In the genomic region with DNA sequence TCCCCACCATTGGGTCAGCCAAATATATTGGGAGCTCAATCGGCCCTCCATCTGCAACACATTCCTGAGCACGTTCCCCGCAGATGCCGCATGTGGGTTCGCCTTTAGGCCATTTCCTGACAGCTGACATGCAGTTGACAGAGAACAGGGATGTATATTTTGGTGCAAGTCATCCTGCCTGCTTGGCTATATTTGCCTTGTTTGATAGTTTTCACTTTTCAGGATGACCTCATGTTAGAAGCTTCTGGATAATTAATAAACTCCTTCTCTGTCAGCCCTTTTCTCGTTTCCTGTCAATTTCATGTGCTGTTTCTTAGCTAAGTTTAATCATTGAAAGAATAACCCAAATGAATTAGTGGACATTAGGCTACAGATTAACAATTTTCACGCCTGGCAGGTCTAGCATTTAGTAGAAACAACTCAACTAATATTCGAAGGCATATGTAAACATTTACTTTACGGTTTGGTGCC, we compare ENCODE assay signal across 16 cellular contexts.
DNase-seq lines count a peak whose midpoint lies in the region; ATAC-seq and TF ChIP-seq lines count a peak whose summit lies in the region.
"Had no signal": no experiment of that assay in that cellular context is flagged by ENCODE, and none has a peak within 500 bp of the region (broad histone marks: within the 10 kb centered on the region; RNA-seq: fewer than 3 reads in every experiment).

No MANE protein-coding gene starts in this region.

- H4K91ac ChIP-seq in mesenchymal stem cell (ENCODE audit: low read length) = peak overlapping the region; percentile 68

- no peak overlapping the region for H3K18ac ChIP-seq in mesenchymal stem cell (ENCODE audit: low read depth in 1 of 2, low read length in 2 of 2)

- no peak overlapping the region for H2BK15ac ChIP-seq in mesenchymal stem cell (ENCODE audit: low read depth, poor library complexity, severe bottlenecking)

- CTCF ChIA-PET in mammary epithelial cell (lab: Charles Lee; ENCODE audit: low non-redundant PET) = no interaction called here

- no peak for ATAC-seq in aorta (ENCODE audit: low FRiP score)
- no peak for ATAC-seq in left cardiac atrium
- ATAC-seq: K562 had no signal

- H3K4me3 ChIP-seq in mammary epithelial cell (replicated peaks in 1 of 3; ENCODE audit: insufficient read depth in 1 of 3, low read depth in 2 of 3, low read length in 3 of 3) = no peak overlapping the region
- H3K4me3 ChIP-seq in breast epithelium = no peak overlapping the region
- H3K4me3 ChIP-seq in esophagus squamous epithelium = no peak overlapping the region
- H3K4me3 ChIP-seq in mesenchymal stem cell (ENCODE audit: insufficient read depth in 1 of 2, low read depth in 1 of 2, low read length in 2 of 2) = no peak overlapping the region
- H3K4me3 ChIP-seq in aorta (ENCODE audit: low read length in 2 of 2) = no peak overlapping the region
- H3K4me3 ChIP-seq: K562 had no signal

- H3K36me3 ChIP-seq in mammary epithelial cell (ENCODE audit: insufficient read depth, low read length) = no peaks in the 10 kb centered on the region
- no peaks in the 10 kb centered on the region for H3K36me3 ChIP-seq in breast epithelium
- H3K36me3 ChIP-seq in esophagus squamous epithelium = no peaks in the 10 kb centered on the region
- H3K36me3 ChIP-seq in mesenchymal stem cell (ENCODE audit: control insufficient read depth in 1 of 2, insufficient read depth in 2 of 2, low read depth in 1 of 2, low read length in 2 of 2) = no peaks in the 10 kb centered on the region
- H3K36me3 ChIP-seq in aorta (ENCODE audit: control insufficient read depth in 1 of 2, insufficient read depth in 2 of 2, low read length in 1 of 2) = no peaks in the 10 kb centered on the region

- no peak for TF ChIP-seq POLR2A in breast epithelium (IDR thresholded peaks at IDR 0.05)
- TF ChIP-seq POLR2A in esophagus squamous epithelium (IDR thresholded peaks at IDR 0.05) = no peak

- H3K9ac ChIP-seq in mammary epithelial cell (ENCODE audit: insufficient read depth, low read length) (no peak overlapping the region), mesenchymal stem cell (ENCODE audit: low read length) (no peak overlapping the region)

- H3K9me3 ChIP-seq in mammary epithelial cell (replicated peaks; ENCODE audit: insufficient read depth, low read length) = peaks cover 19% of the 10 kb centered on the region
- H3K9me3 ChIP-seq in breast epithelium = peaks cover 9 to 25% of the 10 kb centered on the region in 2 donors
- peaks cover 0 to 22% (median 9%) of the 10 kb centered on the region in 3 donors for H3K9me3 ChIP-seq in esophagus squamous epithelium
- H3K9me3 ChIP-seq in mesenchymal stem cell (ENCODE audit: control insufficient read depth, low read length) = peaks cover 32% of the 10 kb centered on the region
- H3K9me3 ChIP-seq in aorta (ENCODE audit: control insufficient read depth, low read length) = peaks cover 2% of the 10 kb centered on the region

- no peak overlapping the region for H3K23ac ChIP-seq in mesenchymal stem cell (ENCODE audit: low read length in 2 of 2)

- BruUV-seq in mammary epithelial cell (replicated peaks; lab: Mats Ljungman, UMichigan) = no TSS peak

- H2AFZ ChIP-seq in mammary epithelial cell (ENCODE audit: low read depth, low read length) (peak overlapping the region; percentile 39), mesenchymal stem cell (ENCODE audit: low read depth, low read length) (no peak overlapping the region)

- in situ Hi-C loops in mammary epithelial cell (cut with MboI; ENCODE audit: low sequenced_read_pairs in 2 of 2) = no loop called here

- H3K4me2 ChIP-seq in mammary epithelial cell (ENCODE audit: insufficient read depth, low read depth, low read length) (no peak overlapping the region), mesenchymal stem cell (ENCODE audit: low read length, poor library complexity, severe bottlenecking) (no peak overlapping the region)

- intact Hi-C loops in mammary epithelial cell (cut with micrococcal nuclease) (no loop called here), breast epithelium (cut with DNase I; ENCODE audit: low total_unique reads) (no loop called here), esophagus squamous epithelium (cut with DNase I) (no loop called here), aorta (cut with DNase I) (no loop called here), left cardiac atrium (cut with DNase I) (no loop called here)

- H2AK5ac ChIP-seq in mesenchymal stem cell (ENCODE audit: low read length, severe bottlenecking) = no peak overlapping the region

- no peaks in the 10 kb centered on the region for H3K79me2 ChIP-seq in mammary epithelial cell (ENCODE audit: insufficient read depth, low read length)

- no peak overlapping the region for H3K14ac ChIP-seq in mesenchymal stem cell (ENCODE audit: low read length in 2 of 2)

- H3K27ac ChIP-seq in mammary epithelial cell (ENCODE audit: insufficient read depth, low read depth, low read length) (no peak overlapping the region), breast epithelium (no peak overlapping the region), esophagus squamous epithelium (peak overlapping the region in 3 of 4 donors; percentile 20 to 50 (median 48)), mesenchymal stem cell (ENCODE audit: low read length, poor library complexity, severe bottlenecking) (peak overlapping the region; percentile 94), aorta (ENCODE audit: low read depth in 1 of 2, low read length in 2 of 2) (peak overlapping the region; percentile 22 to 79)
- H3K27ac ChIP-seq: 22Rv1 had no signal

- no peak overlapping the region for H3K4ac ChIP-seq in mesenchymal stem cell (ENCODE audit: low read depth in 1 of 2, low read length in 2 of 2)

- H3K27me3 ChIP-seq in mammary epithelial cell (ENCODE audit: insufficient read depth, low read length) (no peaks in the 10 kb centered on the region), breast epithelium (no peaks in the 10 kb centered on the region), esophagus squamous epithelium (no peaks in the 10 kb centered on the region), mesenchymal stem cell (ENCODE audit: control insufficient read depth in 1 of 2, insufficient read depth in 1 of 2, low read length in 2 of 2) (no peaks in the 10 kb centered on the region), aorta (ENCODE audit: control insufficient read depth in 1 of 2, insufficient read depth in 2 of 2, low read length in 1 of 2) (no peaks in the 10 kb centered on the region)

- H4K20me1 ChIP-seq in mammary epithelial cell (ENCODE audit: insufficient read depth, low read length) = no peaks in the 10 kb centered on the region

- no peak overlapping the region for H4K8ac ChIP-seq in mesenchymal stem cell (ENCODE audit: low read length)

- WGBS in mammary epithelial cell (ENCODE audit: low coverage, missing lambda C conversion rate) = 69% methylated on average over 9 of the region's 9 CpGs
- WGBS in esophagus squamous epithelium, 2 donors = 51 to 60% methylated on average over 9 of the region's 9 CpGs
- WGBS in mesenchymal stem cell = 33% methylated on average over 5 of the region's 9 CpGs
- WGBS in aorta, 2 donors = 14 to 18% methylated on average over 9 of the region's 9 CpGs

- peak overlapping the region; percentile 3 for H2BK120ac ChIP-seq in mesenchymal stem cell (ENCODE audit: low read depth, low read length)

- DNase-seq in mammary epithelial cell (peak; percentile 7), breast epithelium (ENCODE audit: low spot score in 2 of 2) (no peak), esophagus squamous epithelium (lab: John Stamatoyannopoulos, UW) (no peak), mesenchymal stem cell (peak; percentile 76), aorta (no peak), left cardiac atrium (no peak), inferior parietal cortex (ENCODE audit: extremely low spot score) (no peak), NCI-H1105 (lab: John Stamatoyannopoulos, UW) (no peak)
- DNase-seq: activated CD4-positive, alpha-beta T cell treated with anti-CD3 and anti-CD28 coated beads, Interleukin-2, amount 50 U/mL, for 4 hours; COR-L47; NCI-H146; NCI-H510A; RPMI8226; substantia nigra had no signal

- H3K4me1 ChIP-seq in mammary epithelial cell (ENCODE audit: insufficient read depth, low read length) = no peaks in the 10 kb centered on the region
- no peaks in the 10 kb centered on the region for H3K4me1 ChIP-seq in breast epithelium
- H3K4me1 ChIP-seq in esophagus squamous epithelium = peaks cover 0 to 7% (median 6%) of the 10 kb centered on the region in 3 donors
- peaks cover 1% of the 10 kb centered on the region for H3K4me1 ChIP-seq in mesenchymal stem cell (ENCODE audit: control insufficient read depth, insufficient read depth, low read depth, low read length)
- peaks cover 0 to 6% of the 10 kb centered on the region in 2 donors for H3K4me1 ChIP-seq in aorta (ENCODE audit: control insufficient read depth in 1 of 2, insufficient read depth in 2 of 2, low read length in 2 of 2)

- dilution Hi-C loops in mammary epithelial cell (cut with HindIII; ENCODE audit: low sequenced_read_pairs) = no loop called here

- TF ChIP-seq CTCF in mammary epithelial cell (conservative IDR thresholded peaks at IDR 0.05 in 1 of 2, IDR thresholded peaks at IDR 0.05 in 1 of 2; ENCODE audit: extremely low read depth in 1 of 2, insufficient read depth in 1 of 2, low read depth in 1 of 2, low read length in 2 of 2) (no peak), breast epithelium (IDR thresholded peaks at IDR 0.05) (no peak), esophagus squamous epithelium (IDR thresholded peaks at IDR 0.05) (no peak)

- H2BK12ac ChIP-seq in mesenchymal stem cell (ENCODE audit: low read length in 2 of 2) = peak overlapping the region in 1 of 2 experiments; percentile 39

- H3K79me1 ChIP-seq in mesenchymal stem cell (replicated peaks; ENCODE audit: low read length, poor library complexity, severe bottlenecking) = no peaks in the 10 kb centered on the region

- peak overlapping the region; percentile 98 for H2BK5ac ChIP-seq in mesenchymal stem cell (ENCODE audit: low read depth, low read length, poor library complexity, severe bottlenecking)

Comparison
In these comparisons a context has a peak if more than half of its experiments do, and no peak if none do; other contexts are left out.
1. DNase-seq: peak in mammary epithelial cell (single experiment) and mesenchymal stem cell (single experiment); none in breast epithelium (0 of 2), esophagus squamous epithelium (single experiment), aorta (0 of 2), left cardiac atrium (single experiment), inferior parietal cortex (single experiment) and NCI-H1105 (single experiment).
2. H3K27ac ChIP-seq: peak in esophagus squamous epithelium (3 of 4), mesenchymal stem cell (single experiment) and aorta (2 of 2); none in mammary epithelial cell (single experiment) and breast epithelium (0 of 2).